ENCODE assay signal across 7 cellular contexts in genomic region chr1:1034438-1034759, GRCh38. TPM values are rescaled to one million over a fixed set of nuclear protein-coding genes. Genes with fewer than 3 reads are reported as not detected.
DNase-seq lines count a peak whose midpoint lies in the region; ATAC-seq and TF ChIP-seq lines count a peak whose summit lies in the region.
"Had no signal": no experiment of that assay in that cellular context is flagged by ENCODE, and none has a peak within 500 bp of the region (broad histone marks: within the 10 kb centered on the region; RNA-seq: fewer than 3 reads in every experiment).

No MANE protein-coding gene starts in this region.

- POLR2A ChIA-PET in activated naive CD8-positive, alpha-beta T cell treated with anti-CD3 and anti-CD28 coated beads, Interleukin-2, amount 10 ng/mL, durations not matched to agents 7 days and 5 days (lab: Charles Lee), result interaction anchor here (1.6 to 2.7 kb wide), 2 partner anchors 21 to 29 kb away, joined by 4 to 18 read pairs; no protein-coding TSS in a partner anchor

- H3K4me3 Mint-ChIP-seq in T-helper 2 cell treated with Interferon-gamma antibody and Interleukin-4, amounts not matched to agents 5 μg/mL and 100 μg/mL, for 36 hours, result peak overlapping the region; percentile 54
- H3K4me3 Mint-ChIP-seq in activated naive CD8-positive, alpha-beta T cell treated with anti-CD3 and anti-CD28 coated beads, Interleukin-2, amount 10 ng/mL, durations not matched to agents 7 days and 5 days, result peak overlapping the region; percentile 65
- peak overlapping the region; percentile 65 for H3K4me3 Mint-ChIP-seq in progenitor cell of endocrine pancreas (ENCODE audit: low read depth)

- DNase-seq in T-helper 2 cell treated with Interferon-gamma antibody and Interleukin-4, amounts not matched to agents 5 μg/mL and 100 μg/mL, for 36 hours (ENCODE audit: low spot score), result no peak
- DNase-seq in T-helper 2 cell (no peak), progenitor cell of endocrine pancreas (ENCODE audit: low spot score, unreplicated experiment) (no peak), NCI-H82 treated with DMSO at 0.1 percent for 48 hours (lab: John Stamatoyannopoulos, UW; ENCODE audit: unreplicated experiment) (no peak), tibial nerve (ENCODE audit: low spot score in 2 of 2) (no peak)
- no peak for DNase-seq in activated naive CD8-positive, alpha-beta T cell treated with anti-CD3 and anti-CD28 coated beads, Interleukin-2, amount 10 ng/mL, durations not matched to agents 7 days and 5 days

- TF ChIP-seq POLR2A in tibial nerve (IDR thresholded peaks at IDR 0.05), result no peak

- no peak for ATAC-seq in activated naive CD8-positive, alpha-beta T cell treated with anti-CD3 and anti-CD28 coated beads, Interleukin-2, amount 10 ng/mL, durations not matched to agents 7 days and 5 days (ENCODE audit: low read depth)
- ATAC-seq: Panc1 had no signal

- peaks cover 0 to 29% of the 10 kb centered on the region in 2 donors for H3K27me3 ChIP-seq in tibial nerve

- TF ChIP-seq CTCF in progenitor cell of endocrine pancreas (IDR thresholded peaks at IDR 0.05; ENCODE audit: unreplicated experiment) (no peak), tibial nerve (IDR thresholded peaks at IDR 0.05) (no peak)

- peaks cover 0 to 27% (median 0%) of the 10 kb centered on the region in 3 donors for H3K36me3 ChIP-seq in tibial nerve

- peaks cover 0 to 46% (median 25%) of the 10 kb centered on the region in 4 donors for H3K4me1 ChIP-seq in tibial nerve

- 48% methylated on average over 19 of the region's 28 CpGs; no CpG with 5 or more reads in 1 of the 2 donors for WGBS in tibial nerve, 2 donors

- H3K4me3 ChIP-seq in tibial nerve, result peak overlapping the region in 1 of 4 donors; percentile 53

- peaks cover 13% of the 10 kb centered on the region for H3K4me1 Mint-ChIP-seq in T-helper 2 cell treated with Interferon-gamma antibody and Interleukin-4, amounts not matched to agents 5 μg/mL and 100 μg/mL, for 36 hours (ENCODE audit: low read depth)
- peaks cover 16% of the 10 kb centered on the region for H3K4me1 Mint-ChIP-seq in activated naive CD8-positive, alpha-beta T cell treated with anti-CD3 and anti-CD28 coated beads, Interleukin-2, amount 10 ng/mL, durations not matched to agents 7 days and 5 days
- peaks cover 7% of the 10 kb centered on the region for H3K4me1 Mint-ChIP-seq in progenitor cell of endocrine pancreas (ENCODE audit: low read depth)

- H3K27ac Mint-ChIP-seq in T-helper 2 cell treated with Interferon-gamma antibody and Interleukin-4, amounts not matched to agents 5 μg/mL and 100 μg/mL, for 36 hours, result no peak overlapping the region
- H3K27ac Mint-ChIP-seq in activated naive CD8-positive, alpha-beta T cell treated with anti-CD3 and anti-CD28 coated beads, Interleukin-2, amount 10 ng/mL, durations not matched to agents 7 days and 5 days, result no peak overlapping the region
- no peak overlapping the region for H3K27ac Mint-ChIP-seq in progenitor cell of endocrine pancreas

- peaks cover 31% of the 10 kb centered on the region for H3K27me3 Mint-ChIP-seq in T-helper 2 cell treated with Interferon-gamma antibody and Interleukin-4, amounts not matched to agents 5 μg/mL and 100 μg/mL, for 36 hours (ENCODE audit: low read depth)
- H3K27me3 Mint-ChIP-seq in activated naive CD8-positive, alpha-beta T cell treated with anti-CD3 and anti-CD28 coated beads, Interleukin-2, amount 10 ng/mL, durations not matched to agents 7 days and 5 days, result no peaks in the 10 kb centered on the region
- peaks cover 15% of the 10 kb centered on the region for H3K27me3 Mint-ChIP-seq in progenitor cell of endocrine pancreas

- no peak for TF ChIP-seq EP300 in tibial nerve (IDR thresholded peaks at IDR 0.05)

- no peaks in the 10 kb centered on the region for H3K9me3 ChIP-seq in tibial nerve

- H3K36me3 Mint-ChIP-seq in T-helper 2 cell treated with Interferon-gamma antibody and Interleukin-4, amounts not matched to agents 5 μg/mL and 100 μg/mL, for 36 hours (ENCODE audit: low read depth), result no peaks in the 10 kb centered on the region
- no peaks in the 10 kb centered on the region for H3K36me3 Mint-ChIP-seq in activated naive CD8-positive, alpha-beta T cell treated with anti-CD3 and anti-CD28 coated beads, Interleukin-2, amount 10 ng/mL, durations not matched to agents 7 days and 5 days
- peaks cover 9% of the 10 kb centered on the region for H3K36me3 Mint-ChIP-seq in progenitor cell of endocrine pancreas (ENCODE audit: insufficient read depth)

- no peak overlapping the region for H3K27ac ChIP-seq in tibial nerve

- H3K9me3 Mint-ChIP-seq in T-helper 2 cell treated with Interferon-gamma antibody and Interleukin-4, amounts not matched to agents 5 μg/mL and 100 μg/mL, for 36 hours, result no peaks in the 10 kb centered on the region
- no peaks in the 10 kb centered on the region for H3K9me3 Mint-ChIP-seq in activated naive CD8-positive, alpha-beta T cell treated with anti-CD3 and anti-CD28 coated beads, Interleukin-2, amount 10 ng/mL, durations not matched to agents 7 days and 5 days
- H3K9me3 Mint-ChIP-seq in progenitor cell of endocrine pancreas (ENCODE audit: low read depth), result no peaks in the 10 kb centered on the region

RNA-seq across cellular contexts. Expression of gene AGRN, which starts 14.5 kb away (rescaled TPM):
- total RNA-seq in activated naive CD8-positive, alpha-beta T cell treated with anti-CD3 and anti-CD28 coated beads, Interleukin-2, amount 10 ng/mL, durations not matched to agents 7 days and 5 days, result 10 to 100 TPM; 18.8 to 19.3 TPM
- total RNA-seq in progenitor cell of endocrine pancreas (330 and 335 TPM in 2 replicates), tibial nerve (10 to 100 TPM; 10.9 to 35.7 (median 20.6) TPM)

RNA-seq across cellular contexts. Expression of gene ISG15, which starts 21.1 kb away (rescaled TPM):
- total RNA-seq in activated naive CD8-positive, alpha-beta T cell treated with anti-CD3 and anti-CD28 coated beads, Interleukin-2, amount 10 ng/mL, durations not matched to agents 7 days and 5 days, result 100 to 1,000 TPM; 425 to 457 TPM
- 13.6 and 14.3 TPM in 2 replicates for total RNA-seq in progenitor cell of endocrine pancreas
- 10 to 100 TPM; 29.1 to 65.4 (median 48.7) TPM for total RNA-seq in tibial nerve

RNA-seq across cellular contexts. Expression of gene HES4, which starts 34.5 kb away (rescaled TPM):
- total RNA-seq in activated naive CD8-positive, alpha-beta T cell treated with anti-CD3 and anti-CD28 coated beads, Interleukin-2, amount 10 ng/mL, durations not matched to agents 7 days and 5 days, result 1 to 10 TPM in 1 of 2 experiments, under 1 TPM in 1; 0.60 to 1.1 TPM
- total RNA-seq in progenitor cell of endocrine pancreas, result 83.8 and 87.4 TPM in 2 replicates
- 10 to 100 TPM; 26.9 to 70.8 (median 58.7) TPM for total RNA-seq in tibial nerve

RNA-seq across cellular contexts. Expression of gene RNF223, which starts 39.7 kb away (rescaled TPM):
- not detected for total RNA-seq in activated naive CD8-positive, alpha-beta T cell treated with anti-CD3 and anti-CD28 coated beads, Interleukin-2, amount 10 ng/mL, durations not matched to agents 7 days and 5 days
- total RNA-seq in progenitor cell of endocrine pancreas (not detected in 2 replicates), tibial nerve (not detected)

RNA-seq across cellular contexts. Expression of gene PERM1, which starts 52.5 kb away (rescaled TPM):
- total RNA-seq in activated naive CD8-positive, alpha-beta T cell treated with anti-CD3 and anti-CD28 coated beads, Interleukin-2, amount 10 ng/mL, durations not matched to agents 7 days and 5 days, result not detected
- total RNA-seq in progenitor cell of endocrine pancreas, result not detected in 2 replicates
- under 1 TPM in 2 of 4 donors, not detected in 2; 0.22 to 0.78 TPM for total RNA-seq in tibial nerve

Comparison
In these comparisons a context has a peak if more than half of its experiments do, and no peak if none do; other contexts are left out.
1. RNA of gene ISG15, which starts 21.1 kb away (total RNA-seq): 425 to 457 TPM in activated naive CD8-positive, alpha-beta T cell treated with anti-CD3 and anti-CD28 coated beads, Interleukin-2, amount 10 ng/mL, durations not matched to agents 7 days and 5 days; 29.1 to 65.4 TPM in tibial nerve and 13.6 to 14.3 TPM in progenitor cell of endocrine pancreas; every median in the first group is over 4 times any median in the second.
2. RNA of gene HES4, which starts 34.5 kb away (total RNA-seq): 83.8 to 87.4 TPM in progenitor cell of endocrine pancreas and 26.9 to 70.8 TPM in tibial nerve; 0.60 to 1.1 TPM in activated naive CD8-positive, alpha-beta T cell treated with anti-CD3 and anti-CD28 coated beads, Interleukin-2, amount 10 ng/mL, durations not matched to agents 7 days and 5 days; every median in the first group is over 10 times any median in the second.
3. Peak in every context shown above with its lines, with median percentiles within 50 percentile points of each other: H3K4me3 Mint-ChIP-seq.